10 cellular contexts compared by ENCODE assay signal in genomic region chr9:123832176-123832575, GRCh38.
"Had no signal": no experiment of that assay in that cellular context is flagged by ENCODE, and none has a peak within 500 bp of the region (broad histone marks: within the 10 kb centered on the region; RNA-seq: fewer than 3 reads in every experiment).

No MANE protein-coding gene starts in this region.

- DNase-seq: GM23248, GOT3, H7, H9, HCEC 1CT, HFFc6 had no signal

- ATAC-seq: GM23338, HCT116 had no signal

- H3K27ac ChIP-seq: GM23248 had no signal

- H3K4me2 ChIP-seq: GM23338 had no signal

- H3K36me3 ChIP-seq: HAP-1 had no signal

- FAIRE-seq: H1 had no signal

- H3K4me3 ChIP-seq: GM23248, GM23338, HAP-1 had no signal
